ENCODE assay signal across 8 cellular contexts in genomic region chr15:74869726-74870407, GRCh38. TPM values are rescaled to one million over a fixed set of nuclear protein-coding genes. Genes with fewer than 3 reads are reported as not detected.
DNase-seq lines count a peak whose midpoint lies in the region; ATAC-seq and TF ChIP-seq lines count a peak whose summit lies in the region.

No MANE protein-coding gene starts in this region.

- H2BK15ac ChIP-seq in neuronal stem cell (ENCODE audit: low read length): no peak overlapping the region

- H3K9ac ChIP-seq in PC-3 (ENCODE audit: low read length): no peak overlapping the region
- H3K9ac ChIP-seq in neuronal stem cell (ENCODE audit: low read depth, low read length, poor library complexity): no peak overlapping the region

- H3K9me2 ChIP-seq in PC-3 (replicated peaks; ENCODE audit: low read length): no peaks in the 10 kb centered on the region

- peaks cover 10% of the 10 kb centered on the region; the same call in 1 of the 2 replicates for H4K20me1 ChIP-seq in PC-3 (ENCODE audit: low read length)

- no peak overlapping the region for H3K23ac ChIP-seq in neuronal stem cell (ENCODE audit: low read depth, low read length, poor library complexity)

- DNase-seq in PC-3 (no peak), dedifferentiated amniotic fluid mesenchymal stem cell (ENCODE audit: extremely low spot score) (peak; percentile 15), NCI-H1417 (lab: John Stamatoyannopoulos, UW) (no peak), neuronal stem cell (ENCODE audit: low spot score) (no peak)

- peaks cover 72% of the 10 kb centered on the region for H3K79me2 ChIP-seq in PC-3 (ENCODE audit: low read length)

- H2BK120ac ChIP-seq in neuronal stem cell (ENCODE audit: low read depth, low read length): no peak overlapping the region

- no peak for TF ChIP-seq CTCF in PC-3 (conservative IDR thresholded peaks at IDR 0.05; ENCODE audit: low read depth, low read length)

- H3K79me1 ChIP-seq in neuronal stem cell (ENCODE audit: low read depth, low read length): peaks cover 8% of the 10 kb centered on the region

- H3K4me1 ChIP-seq in PC-3 (ENCODE audit: insufficient read depth, low read length) (peaks cover 27% of the 10 kb centered on the region), muscle layer of duodenum (ENCODE audit: control insufficient read depth in 1 of 2, insufficient read depth in 2 of 2, low read length in 2 of 2) (peaks cover 29 to 52% of the 10 kb centered on the region in 2 donors), neuronal stem cell (ENCODE audit: control insufficient read depth in 2 of 2, insufficient read depth in 1 of 2, low read depth in 1 of 2, low read length in 2 of 2) (peaks cover 3 to 4% of the 10 kb centered on the region in 2 donors)

- no peaks in the 10 kb centered on the region for H3K9me3 ChIP-seq in PC-3 (ENCODE audit: low read length)
- H3K9me3 ChIP-seq in muscle layer of duodenum (ENCODE audit: control insufficient read depth in 1 of 2, low read length in 2 of 2): no peaks in the 10 kb centered on the region
- peaks cover 0 to 13% of the 10 kb centered on the region in 2 donors for H3K9me3 ChIP-seq in neuronal stem cell (replicated peaks in 1 of 2; ENCODE audit: control insufficient read depth in 2 of 2, insufficient read depth in 1 of 2, low read depth in 1 of 2, low read length in 2 of 2)

- H3K4me3 ChIP-seq in PC-3 (ENCODE audit: low read length) (no peak overlapping the region), muscle layer of duodenum (ENCODE audit: low read depth in 1 of 2, low read length in 2 of 2) (peak overlapping the region in 1 of 2 donors; percentile 50), neuronal stem cell (ENCODE audit: low read length in 2 of 2) (peak overlapping the region in 1 of 2 donors; percentile 60)

- BruUV-seq in PC-3 (replicated peaks; lab: Mats Ljungman, UMichigan): no TSS peak

- H2AFZ ChIP-seq in PC-3 (ENCODE audit: low read length) (no peak overlapping the region), neuronal stem cell (ENCODE audit: low read length) (no peak overlapping the region)

- H3K4me2 ChIP-seq in PC-3 (ENCODE audit: low read length): peak overlapping the region; percentile 13; the same call in 1 of the 2 replicates
- no peak overlapping the region for H3K4me2 ChIP-seq in neuronal stem cell (ENCODE audit: insufficient read depth, low read length, poor library complexity, severe bottlenecking)

- intact Hi-C loops in PC-3 (cut with micrococcal nuclease): no loop called here

- CTCF ChIA-PET in PC-3 (lab: Charles Lee): no interaction called here

- no peak overlapping the region for H3K4ac ChIP-seq in neuronal stem cell (ENCODE audit: low read length)

- H2BK5ac ChIP-seq in neuronal stem cell (ENCODE audit: low read length): no peak overlapping the region

- no peak overlapping the region for H3K14ac ChIP-seq in neuronal stem cell (ENCODE audit: low read length)

- no peak overlapping the region for H3K27ac ChIP-seq in PC-3 (ENCODE audit: low read length)
- H3K27ac ChIP-seq in muscle layer of duodenum (ENCODE audit: low read length): peak overlapping the region; percentile 88
- no peak overlapping the region for H3K27ac ChIP-seq in neuronal stem cell (replicated peaks; ENCODE audit: low read length)

- H4K91ac ChIP-seq in neuronal stem cell (ENCODE audit: low read depth, low read length, poor library complexity): no peak overlapping the region

- H3K18ac ChIP-seq in neuronal stem cell (ENCODE audit: low read length): no peak overlapping the region

- H3K36me3 ChIP-seq in PC-3 (ENCODE audit: low read depth, low read length): 0 out of 2 replicates have a peak, but pooled peaks cover 3% of the 10 kb centered on the region
- H3K36me3 ChIP-seq in muscle layer of duodenum (ENCODE audit: control insufficient read depth in 1 of 2, insufficient read depth in 2 of 2, low read length in 2 of 2): peaks cover 0 to 6% of the 10 kb centered on the region in 2 donors
- peaks cover 7 to 36% of the 10 kb centered on the region in 2 donors for H3K36me3 ChIP-seq in neuronal stem cell (replicated peaks in 1 of 2; ENCODE audit: control insufficient read depth in 2 of 2, insufficient read depth in 2 of 2, low read length in 2 of 2)

- no peak overlapping the region for H4K8ac ChIP-seq in neuronal stem cell (ENCODE audit: low read depth, low read length)

- no peak overlapping the region for H2BK12ac ChIP-seq in neuronal stem cell (ENCODE audit: low read length)

- ATAC-seq in GM18508 (IDR thresholded peaks at IDR 0.05; ENCODE audit: insufficient read depth, unreplicated experiment) (peak; percentile 43), HG02642 (IDR thresholded peaks at IDR 0.05; ENCODE audit: poor library complexity, unreplicated experiment) (peak; percentile 44), PC-3 (no peak), GM21360 (IDR thresholded peaks at IDR 0.05; ENCODE audit: unreplicated experiment) (no peak)

- H2AK5ac ChIP-seq in neuronal stem cell (ENCODE audit: low read depth, low read length): no peak overlapping the region

- POLR2A ChIA-PET in PC-3 (lab: Charles Lee; ENCODE audit: unreplicated experiment): no interaction called here

- H3F3A ChIP-seq in PC-3 (ENCODE audit: low read length, unreplicated experiment): no peaks in the 10 kb centered on the region

- H3K27me3 ChIP-seq in PC-3 (ENCODE audit: low read length) (no peaks in the 10 kb centered on the region), muscle layer of duodenum (ENCODE audit: low read depth, low read length) (no peaks in the 10 kb centered on the region), neuronal stem cell (ENCODE audit: control insufficient read depth in 3 of 3, insufficient read depth in 3 of 3, low read depth in 1 of 3, low read length in 3 of 3) (no peaks in the 10 kb centered on the region)

- WGBS in neuronal stem cell (ENCODE audit: extremely low coverage in 2 of 2, insufficient read length in 2 of 2, insufficient replicate concordance in 1 of 2), 2 donors: no CpG with 5 or more reads among the region's 6 CpGs

RNA-seq across cellular contexts. Expression of gene SCAMP2, which starts 3.3 kb away (rescaled TPM):
- total RNA-seq in PC-3 (2014; rRNA removed): 30.1 and 39.1 TPM in 2 replicates
- 40.9 TPM for polyA plus RNA-seq in neuronal stem cell (2013, experiment 1 of 2)
- 46.5 TPM for polyA plus RNA-seq in neuronal stem cell (2013, experiment 2 of 2)

RNA-seq across cellular contexts. Expression of gene MPI, which starts 20.0 kb away (rescaled TPM):
- total RNA-seq in PC-3 (2014; rRNA removed): 30.6 and 35.2 TPM in 2 replicates
- 30.2 TPM for polyA plus RNA-seq in neuronal stem cell (2013, experiment 1 of 2)
- 33.1 TPM for polyA plus RNA-seq in neuronal stem cell (2013, experiment 2 of 2)

RNA-seq across cellular contexts. Expression of gene ULK3, which starts 26.9 kb away (rescaled TPM):
- 20.3 and 29.7 TPM in 2 replicates for total RNA-seq in PC-3 (2014; rRNA removed)
- 16.2 TPM for polyA plus RNA-seq in neuronal stem cell (2013, experiment 1 of 2)
- polyA plus RNA-seq in neuronal stem cell (2013, experiment 2 of 2): 15.9 TPM

RNA-seq across cellular contexts. Expression of gene FAM219B, which starts 36.8 kb away (rescaled TPM):
- 23.8 and 24.3 TPM in 2 replicates for total RNA-seq in PC-3 (2014; rRNA removed)
- polyA plus RNA-seq in neuronal stem cell (2013, experiment 1 of 2): 63.9 TPM
- polyA plus RNA-seq in neuronal stem cell (2013, experiment 2 of 2): 61.0 TPM

RNA-seq across cellular contexts. Expression of gene CPLX3, which starts 43.4 kb away (rescaled TPM):
- total RNA-seq in PC-3 (2014; rRNA removed): not detected in 2 replicates
- 0.03 TPM for polyA plus RNA-seq in neuronal stem cell (2013, experiment 1 of 2)
- polyA plus RNA-seq in neuronal stem cell (2013, experiment 2 of 2): 0.03 TPM

Comparison
In these comparisons a context has a peak if more than half of its experiments do, and no peak if none do; other contexts are left out.
1. ATAC-seq: peak in GM18508 (single experiment) and HG02642 (single experiment); none in PC-3 (single experiment) and GM21360 (single experiment).